ENCODE assay signal across 17 cellular contexts in genomic region chr2:192267484-192267883, GRCh38.
DNase-seq lines count a peak whose midpoint lies in the region; FAIRE-seq and TF ChIP-seq lines count a peak whose summit lies in the region.
"Had no signal": no experiment of that assay in that cellular context is flagged by ENCODE, and none has a peak within 500 bp of the region (broad histone marks: within the 10 kb centered on the region; RNA-seq: fewer than 3 reads in every experiment).

No MANE protein-coding gene starts in this region.

- H3K4me3 ChIP-seq in astrocyte of the spinal cord (ENCODE audit: low read depth, low read length) (no peak overlapping the region), dorsolateral prefrontal cortex (no peak overlapping the region)
- H3K4me3 ChIP-seq: heart left ventricle had no signal

- H3K4me1 Mint-ChIP-seq in T-helper 2 cell treated with Interferon-gamma antibody and Interleukin-4, amounts not matched to agents 5 μg/mL and 100 μg/mL, for 36 hours (ENCODE audit: low read depth) = no peaks in the 10 kb centered on the region
- H3K4me1 Mint-ChIP-seq: central memory CD8-positive, alpha-beta T cell; IgD-negative memory B cell had no signal

- no peaks in the 10 kb centered on the region for H3K9me3 Mint-ChIP-seq in T-helper 2 cell treated with Interferon-gamma antibody and Interleukin-4, amounts not matched to agents 5 μg/mL and 100 μg/mL, for 36 hours
- H3K9me3 Mint-ChIP-seq: central memory CD8-positive, alpha-beta T cell; IgD-negative memory B cell had no signal

- H3K27me3 Mint-ChIP-seq in T-helper 2 cell treated with Interferon-gamma antibody and Interleukin-4, amounts not matched to agents 5 μg/mL and 100 μg/mL, for 36 hours (ENCODE audit: low read depth) = no peaks in the 10 kb centered on the region
- H3K27me3 Mint-ChIP-seq: central memory CD8-positive, alpha-beta T cell; IgD-negative memory B cell had no signal

- no peak for FAIRE-seq in HTR-8/SVneo (lab: Jason Lieb, UNC)
- FAIRE-seq: H1 had no signal

- no peak overlapping the region for H3K4me3 Mint-ChIP-seq in T-helper 2 cell treated with Interferon-gamma antibody and Interleukin-4, amounts not matched to agents 5 μg/mL and 100 μg/mL, for 36 hours
- H3K4me3 Mint-ChIP-seq: central memory CD8-positive, alpha-beta T cell; IgD-negative memory B cell had no signal

- H3K27ac ChIP-seq in dorsolateral prefrontal cortex = no peak overlapping the region
- H3K27ac ChIP-seq: heart left ventricle, neutrophil had no signal

- in situ Hi-C loops in astrocyte of the spinal cord (cut with HindIII; ENCODE audit: low sequenced_read_pairs) = no loop called here

- no peaks in the 10 kb centered on the region for H3K27me3 ChIP-seq in dorsolateral prefrontal cortex
- H3K27me3 ChIP-seq: heart left ventricle, neutrophil had no signal

- no peaks in the 10 kb centered on the region for H3K36me3 Mint-ChIP-seq in T-helper 2 cell treated with Interferon-gamma antibody and Interleukin-4, amounts not matched to agents 5 μg/mL and 100 μg/mL, for 36 hours (ENCODE audit: low read depth)
- H3K36me3 Mint-ChIP-seq: IgD-negative memory B cell had no signal

- no peak overlapping the region for H3K27ac Mint-ChIP-seq in T-helper 2 cell treated with Interferon-gamma antibody and Interleukin-4, amounts not matched to agents 5 μg/mL and 100 μg/mL, for 36 hours
- H3K27ac Mint-ChIP-seq: IgD-negative memory B cell had no signal

- DNase-seq in AG09319 (ENCODE audit: extremely low read depth, low read depth) (peak; percentile 28), HTR-8/SVneo (ENCODE audit: insufficient read length, low spot score) (peak; percentile 21), astrocyte of the spinal cord (ENCODE audit: low read depth, low spot score) (peak; percentile 86), glomerular visceral epithelial cell (ENCODE audit: extremely low spot score) (peak; percentile 32), iPS-NIHi7 (ENCODE audit: extremely low spot score) (no peak), mesenteric fat pad (ENCODE audit: low spot score) (no peak), dorsolateral prefrontal cortex (no peak)
- no peak for DNase-seq in T-helper 2 cell treated with Interferon-gamma antibody and Interleukin-4, amounts not matched to agents 5 μg/mL and 100 μg/mL, for 36 hours (ENCODE audit: low spot score)
- DNase-seq: activated CD4-positive, alpha-beta T cell treated with anti-CD3 and anti-CD28 coated beads for 48 hours; heart left ventricle; NCI-H2029 treated with DMSO at 0.1 percent for 48 hours; stimulated activated CD4-positive, alpha-beta T cell treated with anti-CD3 and anti-CD28 coated beads, Interleukin-2, amount 100 ng/mL, for 48 hours; stimulated activated naive CD4-positive, alpha-beta T cell treated with Interleukin-2 at 50 U/mL for 16 hours had no signal

- TF ChIP-seq CTCF in AG09319 (IDR thresholded peaks at IDR 0.05; ENCODE audit: low read depth, low read length) (no peak), astrocyte of the spinal cord (IDR thresholded peaks at IDR 0.05; ENCODE audit: low read depth, low read length) (no peak), dorsolateral prefrontal cortex (IDR thresholded peaks at IDR 0.05 in 54 of 56, conservative IDR thresholded peaks at IDR 0.05 in 2 of 56; ENCODE audit: low read depth in 1 of 56, partially characterized antibody in 56 of 56) (no peak)

- intact Hi-C loops in dorsolateral prefrontal cortex (cut with DNase I) = no loop called here

Comparison
In these comparisons a context has a peak if more than half of its experiments do, and no peak if none do; other contexts are left out.
1. DNase-seq: peak in AG09319 (single experiment), HTR-8/SVneo (single experiment), astrocyte of the spinal cord (single experiment) and glomerular visceral epithelial cell (single experiment); none in iPS-NIHi7 (single experiment), T-helper 2 cell treated with Interferon-gamma antibody and Interleukin-4, amounts not matched to agents 5 μg/mL and 100 μg/mL, for 36 hours (single experiment), mesenteric fat pad (single experiment) and dorsolateral prefrontal cortex (0 of 10).